ENCODE assay signal across 1 cellular context in genomic region chr2:29130295-29130694, GRCh38.
TF ChIP-seq lines count a peak whose summit lies in the region.

No MANE protein-coding gene starts in this region.

TF ChIP-seq in K562, 482 proteins besides CTCF, POLR2A, EP300 and RAD21 (continued from another document):
- TF ChIP-seq, protein P1, sequence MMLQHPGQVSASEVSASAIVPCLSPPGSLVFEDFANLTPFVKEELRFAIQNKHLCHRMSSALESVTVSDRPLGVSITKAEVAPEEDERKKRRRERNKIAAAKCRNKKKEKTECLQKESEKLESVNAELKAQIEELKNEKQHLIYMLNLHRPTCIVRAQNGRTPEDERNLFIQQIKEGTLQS (IDR thresholded peaks at IDR 0.05), result peak; percentile 43
- TF ChIP-seq, protein P1 (CRISPR knock-in tag; conservative IDR thresholded peaks at IDR 0.05), result no peak
- TF ChIP-seq ARHGAP35 (IDR thresholded peaks at IDR 0.05; ENCODE audit: partially characterized antibody), result no peak
- no peak for TF ChIP-seq THAP12 (CRISPR knock-in tag; IDR thresholded peaks at IDR 0.05)
- peak; percentile 26 for TF ChIP-seq TAF9B (IDR thresholded peaks at IDR 0.05; ENCODE audit: partially characterized antibody)
- peak; percentile 54; the same call in 1 of the 2 replicates for TF ChIP-seq ARID1B (IDR thresholded peaks at IDR 0.05)
- peak; percentile 48 for TF ChIP-seq FOSL1 (tag; conservative IDR thresholded peaks at IDR 0.05)
- peak; percentile 98 for TF ChIP-seq BACH1 (tag; IDR thresholded peaks at IDR 0.05)
- peak; percentile 97 for TF ChIP-seq C11orf30 (IDR thresholded peaks at IDR 0.05; ENCODE audit: low read depth)
- peak; percentile 99 for TF ChIP-seq MAFG (tag; conservative IDR thresholded peaks at IDR 0.05)
- TF ChIP-seq SMARCA4 (IDR thresholded peaks at IDR 0.05), result peak; percentile 46
- TF ChIP-seq ZBTB49 (CRISPR knock-in tag; IDR thresholded peaks at IDR 0.05; ENCODE audit: borderline replicate concordance), result no peak
- TF ChIP-seq GATAD2B (IDR thresholded peaks at IDR 0.05; ENCODE audit: borderline replicate concordance), result no peak
- no peak for TF ChIP-seq ARID4B (CRISPR knock-in tag; IDR thresholded peaks at IDR 0.05)
- TF ChIP-seq NFE2L1 (tag; IDR thresholded peaks at IDR 0.05; ENCODE audit: borderline replicate concordance, low read depth), result peak; percentile 97
- 0 out of 2 replicates have a peak, but pooled peaks have one; percentile 45 for TF ChIP-seq ZNF592 (IDR thresholded peaks at IDR 0.05)
- TF ChIP-seq HMBOX1 (IDR thresholded peaks at IDR 0.05), result peak; percentile 90
- no peak for TF ChIP-seq ZNF431 (CRISPR knock-in tag; IDR thresholded peaks at IDR 0.05)
